In genomic region chr2:161063074-161063945, GRCh38 we compare ENCODE assay signal across 8 cellular contexts.
DNase-seq lines count a peak whose midpoint lies in the region; ATAC-seq, FAIRE-seq and TF ChIP-seq lines count a peak whose summit lies in the region.

No MANE protein-coding gene starts in this region.

- TF ChIP-seq CTCF in GM23338 (conservative IDR thresholded peaks at IDR 0.05; ENCODE audit: low read depth in 2 of 2) = peak; percentile 87 to 94
- TF ChIP-seq CTCF in fibroblast of villous mesenchyme (IDR thresholded peaks at IDR 0.05; ENCODE audit: insufficient read depth, low read depth, low read length) = peak; percentile 95
- peak; percentile 84 to 90 for TF ChIP-seq CTCF in suprapubic skin (IDR thresholded peaks at IDR 0.05)

- H3K27me3 Mint-ChIP-seq in GM23338 (ENCODE audit: insufficient read depth, low read depth, poor library complexity) = peaks cover 2% of the 10 kb centered on the region
- H3K27me3 Mint-ChIP-seq in activated T-helper 17 cell treated with anti-CD3 and anti-CD28 coated beads, Interleukin-2, amount 50 U/mL, for 72 hours = no peaks in the 10 kb centered on the region

- H3K36me3 Mint-ChIP-seq in GM23338 (ENCODE audit: low read depth) = no peaks in the 10 kb centered on the region
- H3K36me3 Mint-ChIP-seq in activated T-helper 17 cell treated with anti-CD3 and anti-CD28 coated beads, Interleukin-2, amount 50 U/mL, for 72 hours (ENCODE audit: low read depth) = no peaks in the 10 kb centered on the region

- DNase-seq in GM23338 (ENCODE audit: low spot score) (peak; percentile 92), Kasumi-1 (lab: John Stamatoyannopoulos, UW) (peak; percentile 91 to 93), RCC 7860 (ENCODE audit: low spot score) (peak; percentile 48), fibroblast of villous mesenchyme (ENCODE audit: low read depth) (peak; percentile 83), nucleus accumbens (lab: John Stamatoyannopoulos, UW) (peak in 55 of 56 donors; percentile 2 to 88 (median 63)), suprapubic skin (ENCODE audit: low spot score in 2 of 2) (peak; percentile 88)

- H2AFZ ChIP-seq in GM23338 = peak overlapping the region; percentile 84

- peak; percentile 88 for FAIRE-seq in G401.6 (lab: Jason Lieb, UNC)
- FAIRE-seq in RCC 7860 (lab: Jason Lieb, UNC) = peak; percentile 58

- no peak overlapping the region for H3K4me3 Mint-ChIP-seq in GM23338
- H3K4me3 Mint-ChIP-seq in activated T-helper 17 cell treated with anti-CD3 and anti-CD28 coated beads, Interleukin-2, amount 50 U/mL, for 72 hours = no peak overlapping the region

- H3K9me2 ChIP-seq in GM23338 (ENCODE audit: insufficient read depth) = no peaks in the 10 kb centered on the region

- H3K27ac Mint-ChIP-seq in GM23338 = no peak overlapping the region
- no peak overlapping the region for H3K27ac Mint-ChIP-seq in activated T-helper 17 cell treated with anti-CD3 and anti-CD28 coated beads, Interleukin-2, amount 50 U/mL, for 72 hours

- H3K9me3 Mint-ChIP-seq in GM23338 = no peaks in the 10 kb centered on the region; the same call in 2 of the 3 replicates
- no peaks in the 10 kb centered on the region for H3K9me3 Mint-ChIP-seq in activated T-helper 17 cell treated with anti-CD3 and anti-CD28 coated beads, Interleukin-2, amount 50 U/mL, for 72 hours

- H3K27me3 ChIP-seq in GM23338 (ENCODE audit: insufficient read depth) = no peaks in the 10 kb centered on the region
- no peaks in the 10 kb centered on the region for H3K27me3 ChIP-seq in suprapubic skin

- H3K36me3 ChIP-seq in GM23338 (ENCODE audit: insufficient read depth) (no peaks in the 10 kb centered on the region), suprapubic skin (no peaks in the 10 kb centered on the region)

- H3K4me1 ChIP-seq in GM23338 (ENCODE audit: insufficient read depth) (peaks cover 6% of the 10 kb centered on the region), suprapubic skin (peaks cover 18% of the 10 kb centered on the region)

- H3K4me2 ChIP-seq in GM23338 = peak overlapping the region; percentile 44; the same call in 1 of the 2 replicates

- H4K20me1 ChIP-seq in GM23338 (replicated peaks; ENCODE audit: insufficient read depth) = no peaks in the 10 kb centered on the region

- no peak overlapping the region for H3K27ac ChIP-seq in GM23338 (ENCODE audit: low read depth)
- peak overlapping the region; percentile 5 for H3K27ac ChIP-seq in suprapubic skin

- H3F3A ChIP-seq in GM23338 (replicated peaks; ENCODE audit: low read depth) = no peaks in the 10 kb centered on the region

- WGBS in suprapubic skin = 26% methylated on average over 8 of the region's 8 CpGs

- H3K9me3 ChIP-seq in suprapubic skin = no peaks in the 10 kb centered on the region

- H3K4me1 Mint-ChIP-seq in GM23338 = peaks cover 8% of the 10 kb centered on the region
- peaks cover 5% of the 10 kb centered on the region for H3K4me1 Mint-ChIP-seq in activated T-helper 17 cell treated with anti-CD3 and anti-CD28 coated beads, Interleukin-2, amount 50 U/mL, for 72 hours

- peak; percentile 97 for ATAC-seq in GM23338
- ATAC-seq in activated T-helper 17 cell treated with anti-CD3 and anti-CD28 coated beads, Interleukin-2, amount 50 U/mL, for 72 hours (replicated peaks) = peak; percentile 85

- no peak for TF ChIP-seq POLR2A in suprapubic skin (IDR thresholded peaks at IDR 0.05)

- no peak for TF ChIP-seq EP300 in suprapubic skin (IDR thresholded peaks at IDR 0.05)

- no peaks in the 10 kb centered on the region for H3K79me2 ChIP-seq in GM23338 (replicated peaks; ENCODE audit: insufficient read depth)

- no peak overlapping the region for H3K4me3 ChIP-seq in GM23338
- H3K4me3 ChIP-seq in fibroblast of villous mesenchyme (ENCODE audit: low read depth, low read length) = no peak overlapping the region
- H3K4me3 ChIP-seq in suprapubic skin = no peak overlapping the region

TF ChIP-seq in GM23338, 12 proteins besides CTCF, POLR2A, EP300 and RAD21:
- TF ChIP-seq EZH2 (IDR thresholded peaks at IDR 0.05; ENCODE audit: low read depth, unreplicated experiment) = no peak
- TF ChIP-seq CREB1 (CRISPR knock-in tag; IDR thresholded peaks at IDR 0.05; ENCODE audit: low read depth) = no peak
- no peak for TF ChIP-seq ZNF462 (CRISPR knock-in tag; IDR thresholded peaks at IDR 0.05)
- no peak for TF ChIP-seq NANOG (IDR thresholded peaks at IDR 0.05; ENCODE audit: borderline replicate concordance)
- TF ChIP-seq ETS1 (IDR thresholded peaks at IDR 0.05) = no peak
- TF ChIP-seq ZNF331 (CRISPR knock-in tag; IDR thresholded peaks at IDR 0.05; ENCODE audit: low read depth) = no peak
TF ChIP-seq in GM23338: peak in this region for 0.
